In the genomic region with DNA sequence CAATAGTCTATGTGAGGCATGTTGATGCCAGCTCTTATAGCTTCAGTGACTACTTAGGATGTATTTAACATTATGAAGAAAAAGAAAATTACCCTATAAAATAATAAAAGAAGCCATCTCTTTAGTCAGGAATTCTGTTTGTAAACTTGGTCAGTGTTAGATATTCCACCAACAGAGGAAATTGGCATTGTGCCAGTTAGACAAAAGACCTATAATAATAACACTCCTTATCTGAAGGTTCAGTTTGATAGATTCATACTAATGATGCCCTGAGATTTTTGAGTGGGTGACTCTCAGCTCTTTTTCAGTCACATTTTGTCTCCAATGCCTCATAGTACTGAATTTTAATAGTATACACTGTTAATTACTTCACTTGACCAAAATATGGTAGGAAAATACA, we compare ENCODE assay signal across 41 cellular contexts. TPM values are rescaled to one million over a fixed set of nuclear protein-coding genes. Genes with fewer than 3 reads are reported as not detected.
"Had no signal": no experiment of that assay in that cellular context is flagged by ENCODE, and none has a peak within 500 bp of the region (broad histone marks: within the 10 kb centered on the region; RNA-seq: fewer than 3 reads in every experiment).

No MANE protein-coding gene starts in this region.

- H3K27me3 ChIP-seq: ascending aorta had no signal

- H3K27ac ChIP-seq: ascending aorta, cardiac muscle cell, colonic mucosa, KMS-11, PC-9, RWPE1, VCaP had no signal

- H3K9me3 ChIP-seq: ascending aorta, colonic mucosa had no signal

- H3K27me3 Mint-ChIP-seq: central memory CD8-positive, alpha-beta T cell had no signal

- H3K4me1 ChIP-seq: ascending aorta, colonic mucosa had no signal

- H3K36me3 Mint-ChIP-seq: activated CD4-positive, alpha-beta memory T cell treated with anti-CD3 and anti-CD28 coated beads for 36 hours; activated CD8-positive, alpha-beta memory T cell treated with anti-CD3 and anti-CD28 coated beads, Interleukin-2, amount 10 ng/mL, durations not matched to agents 7 days and 5 days; activated naive CD8-positive, alpha-beta T cell treated with anti-CD3 and anti-CD28 coated beads for 36 hours had no signal

- H3K36me3 ChIP-seq: ascending aorta, cardiac muscle cell, colonic mucosa had no signal

- H3K4me1 Mint-ChIP-seq: activated B cell treated with CpG ODN at 0.5 μM for 24 hours; activated CD8-positive, alpha-beta memory T cell treated with anti-CD3 and anti-CD28 coated beads, Interleukin-2, amount 10 ng/mL, durations not matched to agents 7 days and 5 days; activated naive CD8-positive, alpha-beta T cell treated with anti-CD3 and anti-CD28 coated beads for 36 hours; central memory CD8-positive, alpha-beta T cell had no signal

- H3K4me3 Mint-ChIP-seq: activated B cell treated with CpG ODN at 0.5 μM for 24 hours; activated CD4-positive, alpha-beta memory T cell treated with anti-CD3 and anti-CD28 coated beads for 36 hours; activated CD8-positive, alpha-beta memory T cell treated with anti-CD3 and anti-CD28 coated beads, Interleukin-2, amount 10 ng/mL, durations not matched to agents 7 days and 5 days; activated naive CD8-positive, alpha-beta T cell treated with anti-CD3 and anti-CD28 coated beads for 36 hours; central memory CD8-positive, alpha-beta T cell had no signal

- ATAC-seq: activated CD8-positive, alpha-beta memory T cell treated with anti-CD3 and anti-CD28 coated beads, Interleukin-2, amount 10 ng/mL, durations not matched to agents 7 days and 5 days; Right ventricle myocardium inferior had no signal

- H3K9me3 Mint-ChIP-seq: activated B cell treated with CpG ODN at 0.5 μM for 24 hours; activated CD4-positive, alpha-beta memory T cell treated with anti-CD3 and anti-CD28 coated beads for 36 hours; activated naive CD8-positive, alpha-beta T cell treated with anti-CD3 and anti-CD28 coated beads for 36 hours had no signal

- DNase-seq: activated B cell treated with CpG ODN at 0.5 μM for 24 hours; activated CD4-positive, alpha-beta memory T cell treated with anti-CD3 and anti-CD28 coated beads for 36 hours; activated CD4-positive, alpha-beta T cell treated with anti-CD3 and anti-CD28 coated beads for 4 hours; activated CD4-positive, alpha-beta T cell treated with anti-CD3 and anti-CD28 coated beads, Interleukin-2, amount 50 U/mL, for 1 hour; activated CD4-positive, CD25-positive, alpha-beta regulatory T cell treated with anti-CD3 and anti-CD28 coated beads, Interleukin-2, amount 50 U/mL, for 72 hours; activated CD8-positive, alpha-beta memory T cell treated with anti-CD3 and anti-CD28 coated beads for 24 hours; activated CD8-positive, alpha-beta memory T cell treated with anti-CD3 and anti-CD28 coated beads, Interleukin-2, amount 10 ng/mL, durations not matched to agents 7 days and 5 days; activated CD8-positive, alpha-beta memory T cell treated with anti-CD3 and anti-CD28 coated beads, Interleukin-2, amount 50 U/mL, for 48 hours; activated effector memory CD4-positive, alpha-beta T cell treated with anti-CD3 and anti-CD28 coated beads, Interleukin-2, amount 50 U/mL, for 16 hours; activated naive CD4-positive, alpha-beta T cell; activated naive CD4-positive, alpha-beta T cell treated with anti-CD3 and anti-CD28 coated beads, Interleukin-2, amount 50 U/mL, for 16 hours; activated naive CD8-positive, alpha-beta T cell treated with anti-CD3 and anti-CD28 coated beads for 36 hours; activated T-cell treated with anti-CD3 and anti-CD28 coated beads, Interleukin-2, amount 50 U/mL, for 48 hours; amygdala; colonic mucosa; MM.1S; MV-4-11; NCI-H1092 treated with DMSO at 0.1 percent for 48 hours; NCI-H146; NCI-H187; NCI-H2081; NCI-H2171; NCI-H510A; NCI-H526; NCI-H82; NK-92 treated with Interleukin-12 subunit alpha and Interleukin-12 subunit beta, amount 100 ng/mL, for 24 hours; PC-9; SIG-M5; SW 1271; T-helper 1 cell; T-helper 2 cell; T-helper 9 cell had no signal

- H3K27ac Mint-ChIP-seq: activated B cell treated with CpG ODN at 0.5 μM for 24 hours; activated CD4-positive, alpha-beta memory T cell treated with anti-CD3 and anti-CD28 coated beads for 36 hours; activated CD8-positive, alpha-beta memory T cell treated with anti-CD3 and anti-CD28 coated beads, Interleukin-2, amount 10 ng/mL, durations not matched to agents 7 days and 5 days; activated naive CD8-positive, alpha-beta T cell treated with anti-CD3 and anti-CD28 coated beads for 36 hours had no signal

- H3K4me3 ChIP-seq: ascending aorta, cardiac muscle cell, colonic mucosa, PC-9 had no signal

RNA-seq across cellular contexts. Expression of gene SYT10, which starts 6.6 kb away (rescaled TPM):
- total RNA-seq: activated B cell treated with CpG ODN at 0.5 μM for 24 hours; activated CD4-positive, alpha-beta memory T cell treated with anti-CD3 and anti-CD28 coated beads for 36 hours; activated CD8-positive, alpha-beta memory T cell treated with anti-CD3 and anti-CD28 coated beads, Interleukin-2, amount 10 ng/mL, durations not matched to agents 7 days and 5 days; activated naive CD8-positive, alpha-beta T cell treated with anti-CD3 and anti-CD28 coated beads for 36 hours; ascending aorta; chondrocyte; LHCN-M2; PC-9; Right ventricle myocardium inferior had no signal
